1 cellular context compared by ENCODE assay signal in the genomic region with DNA sequence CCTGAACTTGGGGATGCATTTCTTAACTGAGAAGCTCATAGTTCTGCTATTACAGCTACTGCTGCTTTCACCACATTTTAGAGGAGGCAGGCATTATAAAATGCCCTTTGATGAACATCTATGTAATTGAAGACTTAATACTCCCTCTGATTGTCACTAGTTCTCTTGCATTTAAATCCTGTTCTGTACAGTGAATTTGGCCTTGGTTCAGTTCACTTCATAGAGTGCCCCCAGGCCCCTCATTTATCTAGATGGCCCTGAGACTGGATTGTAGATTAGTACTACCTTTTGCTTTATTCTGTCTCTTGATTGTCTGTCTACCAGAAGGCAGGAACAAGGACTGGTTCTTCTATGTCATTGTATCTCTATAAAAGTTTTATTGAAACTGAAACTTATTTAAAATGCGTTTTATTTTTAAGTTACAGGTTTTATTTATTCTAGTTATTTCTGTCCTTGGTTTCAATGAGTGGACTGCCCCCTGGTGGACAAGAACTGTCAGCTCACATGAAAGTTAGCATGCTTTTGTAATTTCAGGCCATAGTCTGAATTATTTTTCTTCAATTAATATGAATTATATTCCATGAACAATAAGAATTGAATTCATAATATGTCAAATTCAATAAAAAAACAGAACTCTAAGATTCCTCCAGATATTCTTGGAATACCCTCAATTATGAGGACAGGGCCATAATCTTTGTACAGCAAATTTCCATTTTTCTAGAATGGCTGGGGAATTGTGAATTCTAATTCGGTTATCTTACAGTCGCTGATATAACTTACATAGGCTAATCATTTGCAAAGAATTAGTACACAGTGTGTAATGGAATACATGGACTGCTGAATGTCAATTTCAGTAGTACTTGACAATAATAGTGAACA.
TF ChIP-seq lines count a peak whose summit lies in the region.

No MANE protein-coding gene starts in this region.

TF ChIP-seq in K562, 482 proteins besides CTCF, POLR2A, EP300 and RAD21 (continued from another document):
- TF ChIP-seq, protein P1, sequence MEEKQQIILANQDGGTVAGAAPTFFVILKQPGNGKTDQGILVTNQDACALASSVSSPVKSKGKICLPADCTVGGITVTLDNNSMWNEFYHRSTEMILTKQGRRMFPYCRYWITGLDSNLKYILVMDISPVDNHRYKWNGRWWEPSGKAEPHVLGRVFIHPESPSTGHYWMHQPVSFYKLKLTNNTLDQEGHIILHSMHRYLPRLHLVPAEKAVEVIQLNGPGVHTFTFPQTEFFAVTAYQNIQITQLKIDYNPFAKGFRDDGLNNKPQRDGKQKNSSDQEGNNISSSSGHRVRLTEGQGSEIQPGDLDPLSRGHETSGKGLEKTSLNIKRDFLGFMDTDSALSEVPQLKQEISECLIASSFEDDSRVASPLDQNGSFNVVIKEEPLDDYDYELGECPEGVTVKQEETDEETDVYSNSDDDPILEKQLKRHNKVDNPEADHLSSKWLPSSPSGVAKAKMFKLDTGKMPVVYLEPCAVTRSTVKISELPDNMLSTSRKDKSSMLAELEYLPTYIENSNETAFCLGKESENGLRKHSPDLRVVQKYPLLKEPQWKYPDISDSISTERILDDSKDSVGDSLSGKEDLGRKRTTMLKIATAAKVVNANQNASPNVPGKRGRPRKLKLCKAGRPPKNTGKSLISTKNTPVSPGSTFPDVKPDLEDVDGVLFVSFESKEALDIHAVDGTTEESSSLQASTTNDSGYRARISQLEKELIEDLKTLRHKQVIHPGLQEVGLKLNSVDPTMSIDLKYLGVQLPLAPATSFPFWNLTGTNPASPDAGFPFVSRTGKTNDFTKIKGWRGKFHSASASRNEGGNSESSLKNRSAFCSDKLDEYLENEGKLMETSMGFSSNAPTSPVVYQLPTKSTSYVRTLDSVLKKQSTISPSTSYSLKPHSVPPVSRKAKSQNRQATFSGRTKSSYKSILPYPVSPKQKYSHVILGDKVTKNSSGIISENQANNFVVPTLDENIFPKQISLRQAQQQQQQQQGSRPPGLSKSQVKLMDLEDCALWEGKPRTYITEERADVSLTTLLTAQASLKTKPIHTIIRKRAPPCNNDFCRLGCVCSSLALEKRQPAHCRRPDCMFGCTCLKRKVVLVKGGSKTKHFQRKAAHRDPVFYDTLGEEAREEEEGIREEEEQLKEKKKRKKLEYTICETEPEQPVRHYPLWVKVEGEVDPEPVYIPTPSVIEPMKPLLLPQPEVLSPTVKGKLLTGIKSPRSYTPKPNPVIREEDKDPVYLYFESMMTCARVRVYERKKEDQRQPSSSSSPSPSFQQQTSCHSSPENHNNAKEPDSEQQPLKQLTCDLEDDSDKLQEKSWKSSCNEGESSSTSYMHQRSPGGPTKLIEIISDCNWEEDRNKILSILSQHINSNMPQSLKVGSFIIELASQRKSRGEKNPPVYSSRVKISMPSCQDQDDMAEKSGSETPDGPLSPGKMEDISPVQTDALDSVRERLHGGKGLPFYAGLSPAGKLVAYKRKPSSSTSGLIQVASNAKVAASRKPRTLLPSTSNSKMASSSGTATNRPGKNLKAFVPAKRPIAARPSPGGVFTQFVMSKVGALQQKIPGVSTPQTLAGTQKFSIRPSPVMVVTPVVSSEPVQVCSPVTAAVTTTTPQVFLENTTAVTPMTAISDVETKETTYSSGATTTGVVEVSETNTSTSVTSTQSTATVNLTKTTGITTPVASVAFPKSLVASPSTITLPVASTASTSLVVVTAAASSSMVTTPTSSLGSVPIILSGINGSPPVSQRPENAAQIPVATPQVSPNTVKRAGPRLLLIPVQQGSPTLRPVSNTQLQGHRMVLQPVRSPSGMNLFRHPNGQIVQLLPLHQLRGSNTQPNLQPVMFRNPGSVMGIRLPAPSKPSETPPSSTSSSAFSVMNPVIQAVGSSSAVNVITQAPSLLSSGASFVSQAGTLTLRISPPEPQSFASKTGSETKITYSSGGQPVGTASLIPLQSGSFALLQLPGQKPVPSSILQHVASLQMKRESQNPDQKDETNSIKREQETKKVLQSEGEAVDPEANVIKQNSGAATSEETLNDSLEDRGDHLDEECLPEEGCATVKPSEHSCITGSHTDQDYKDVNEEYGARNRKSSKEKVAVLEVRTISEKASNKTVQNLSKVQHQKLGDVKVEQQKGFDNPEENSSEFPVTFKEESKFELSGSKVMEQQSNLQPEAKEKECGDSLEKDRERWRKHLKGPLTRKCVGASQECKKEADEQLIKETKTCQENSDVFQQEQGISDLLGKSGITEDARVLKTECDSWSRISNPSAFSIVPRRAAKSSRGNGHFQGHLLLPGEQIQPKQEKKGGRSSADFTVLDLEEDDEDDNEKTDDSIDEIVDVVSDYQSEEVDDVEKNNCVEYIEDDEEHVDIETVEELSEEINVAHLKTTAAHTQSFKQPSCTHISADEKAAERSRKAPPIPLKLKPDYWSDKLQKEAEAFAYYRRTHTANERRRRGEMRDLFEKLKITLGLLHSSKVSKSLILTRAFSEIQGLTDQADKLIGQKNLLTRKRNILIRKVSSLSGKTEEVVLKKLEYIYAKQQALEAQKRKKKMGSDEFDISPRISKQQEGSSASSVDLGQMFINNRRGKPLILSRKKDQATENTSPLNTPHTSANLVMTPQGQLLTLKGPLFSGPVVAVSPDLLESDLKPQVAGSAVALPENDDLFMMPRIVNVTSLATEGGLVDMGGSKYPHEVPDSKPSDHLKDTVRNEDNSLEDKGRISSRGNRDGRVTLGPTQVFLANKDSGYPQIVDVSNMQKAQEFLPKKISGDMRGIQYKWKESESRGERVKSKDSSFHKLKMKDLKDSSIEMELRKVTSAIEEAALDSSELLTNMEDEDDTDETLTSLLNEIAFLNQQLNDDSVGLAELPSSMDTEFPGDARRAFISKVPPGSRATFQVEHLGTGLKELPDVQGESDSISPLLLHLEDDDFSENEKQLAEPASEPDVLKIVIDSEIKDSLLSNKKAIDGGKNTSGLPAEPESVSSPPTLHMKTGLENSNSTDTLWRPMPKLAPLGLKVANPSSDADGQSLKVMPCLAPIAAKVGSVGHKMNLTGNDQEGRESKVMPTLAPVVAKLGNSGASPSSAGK (IDR thresholded peaks at IDR 0.05): no peak
